8 cellular contexts compared by ENCODE assay signal in the genomic region with DNA sequence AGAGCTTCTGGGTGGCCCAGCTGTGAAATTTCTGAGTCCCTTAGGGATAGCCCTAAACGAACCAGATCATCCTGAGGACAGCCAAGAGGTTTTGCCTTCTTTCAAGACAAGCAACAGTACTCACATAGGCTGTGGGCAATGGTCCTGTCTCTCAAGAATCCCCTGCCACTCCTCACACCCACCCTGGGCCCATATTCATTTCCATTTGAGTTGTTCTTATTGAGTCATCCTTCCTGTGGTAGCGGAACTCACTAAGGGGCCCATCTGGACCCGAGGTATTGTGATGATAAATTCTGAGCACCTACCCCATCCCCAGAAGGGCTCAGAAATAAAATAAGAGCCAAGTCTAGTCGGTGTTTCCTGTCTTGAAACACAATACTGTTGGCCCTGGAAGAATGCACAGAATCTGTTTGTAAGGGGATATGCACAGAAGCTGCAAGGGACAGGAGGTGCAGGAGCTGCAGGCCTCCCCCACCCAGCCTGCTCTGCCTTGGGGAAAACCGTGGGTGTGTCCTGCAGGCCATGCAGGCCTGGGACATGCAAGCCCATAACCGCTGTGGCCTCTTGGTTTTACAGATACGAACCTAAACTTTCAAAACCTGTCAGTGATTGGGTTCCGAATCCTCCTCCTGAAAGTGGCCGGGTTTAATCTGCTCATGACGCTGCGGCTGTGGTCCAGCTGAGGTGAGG. TPM values are rescaled to one million over a fixed set of nuclear protein-coding genes. Genes with fewer than 3 reads are reported as not detected.
DNase-seq lines count a peak whose midpoint lies in the region; ATAC-seq and TF ChIP-seq lines count a peak whose summit lies in the region.

No MANE protein-coding gene starts in this region.

- H3K27me3 ChIP-seq in A673 (replicated peaks; ENCODE audit: insufficient read depth, low read depth, low read length, poor library complexity) (no peaks in the 10 kb centered on the region), thyroid gland (no peaks in the 10 kb centered on the region), mammary epithelial cell (ENCODE audit: insufficient read depth, low read length) (no peaks in the 10 kb centered on the region)

- BruUV-seq in A673 (replicated peaks; lab: Mats Ljungman, UMichigan) (no TSS peak), mammary epithelial cell (replicated peaks; lab: Mats Ljungman, UMichigan) (no TSS peak)

- no peaks in the 10 kb centered on the region for H3K9me3 Mint-ChIP-seq in activated CD8-positive, alpha-beta T cell treated with anti-CD3 and anti-CD28 coated beads, Interleukin-2, amount 10 ng/mL, durations not matched to agents 7 days and 5 days (ENCODE audit: insufficient read depth)
- no peaks in the 10 kb centered on the region for H3K9me3 Mint-ChIP-seq in memory B cell

- H3K9me3 ChIP-seq in A673 (ENCODE audit: low read depth, low read length, poor library complexity, severe bottlenecking) (no peaks in the 10 kb centered on the region), thyroid gland (no peaks in the 10 kb centered on the region), mammary epithelial cell (replicated peaks; ENCODE audit: insufficient read depth, low read length) (no peaks in the 10 kb centered on the region)

- dilution Hi-C loops in mammary epithelial cell (cut with HindIII; ENCODE audit: low sequenced_read_pairs), result no loop called here

- TF ChIP-seq CTCF in A673 (conservative IDR thresholded peaks at IDR 0.05; ENCODE audit: low read depth, low read length), result no peak
- TF ChIP-seq CTCF in thyroid gland (IDR thresholded peaks at IDR 0.05), result no peak
- TF ChIP-seq CTCF in mammary epithelial cell (conservative IDR thresholded peaks at IDR 0.05 in 1 of 2, IDR thresholded peaks at IDR 0.05 in 1 of 2; ENCODE audit: extremely low read depth in 1 of 2, insufficient read depth in 1 of 2, low read depth in 1 of 2, low read length in 2 of 2), result no peak

- peak overlapping the region; percentile 76 for H3K4me3 Mint-ChIP-seq in activated CD8-positive, alpha-beta T cell treated with anti-CD3 and anti-CD28 coated beads, Interleukin-2, amount 10 ng/mL, durations not matched to agents 7 days and 5 days
- peak overlapping the region; percentile 49 for H3K4me3 Mint-ChIP-seq in memory B cell

- H3K4me3 ChIP-seq in A673 (ENCODE audit: low read depth, low read length, poor library complexity, severe bottlenecking) (no peak overlapping the region), thyroid gland (replicated peaks in 1 of 3) (no peak overlapping the region), mammary epithelial cell (replicated peaks in 1 of 3; ENCODE audit: insufficient read depth in 1 of 3, low read depth in 2 of 3, low read length in 3 of 3) (no peak overlapping the region)

- no peaks in the 10 kb centered on the region for H3K79me2 ChIP-seq in mammary epithelial cell (ENCODE audit: insufficient read depth, low read length)

- H3K4me1 Mint-ChIP-seq in activated CD8-positive, alpha-beta T cell treated with anti-CD3 and anti-CD28 coated beads, Interleukin-2, amount 10 ng/mL, durations not matched to agents 7 days and 5 days (ENCODE audit: low read depth), result peaks cover 95% of the 10 kb centered on the region
- H3K4me1 Mint-ChIP-seq in memory B cell, result peaks cover 55% of the 10 kb centered on the region

- H3K9ac ChIP-seq in mammary epithelial cell (ENCODE audit: insufficient read depth, low read length), result no peak overlapping the region

- H3K36me3 ChIP-seq in A673 (ENCODE audit: insufficient read depth, low read length, poor library complexity, severe bottlenecking) (no peaks in the 10 kb centered on the region), thyroid gland (no peaks in the 10 kb centered on the region), mammary epithelial cell (ENCODE audit: insufficient read depth, low read length) (no peaks in the 10 kb centered on the region)

- WGBS in thyroid gland, 2 donors, result 72 to 77% methylated on average over 11 of the region's 11 CpGs
- WGBS in mammary epithelial cell (ENCODE audit: low coverage, missing lambda C conversion rate), result 58% methylated on average over 10 of the region's 11 CpGs

- intact Hi-C loops in A673 (cut with micrococcal nuclease; ENCODE audit: unreplicated experiment), result loop anchor here (2.0 to 10.0 kb wide), 4 partner anchors 43 to 505 kb away; a partner anchor contains a TSS
- intact Hi-C loops in thyroid gland (cut with DNase I), result no loop called here
- intact Hi-C loops in mammary epithelial cell (cut with micrococcal nuclease), result no loop called here

- no peak for TF ChIP-seq POLR2A in thyroid gland (IDR thresholded peaks at IDR 0.05)

- no peaks in the 10 kb centered on the region for H3K27me3 Mint-ChIP-seq in activated CD8-positive, alpha-beta T cell treated with anti-CD3 and anti-CD28 coated beads, Interleukin-2, amount 10 ng/mL, durations not matched to agents 7 days and 5 days (ENCODE audit: low read depth)
- no peaks in the 10 kb centered on the region for H3K27me3 Mint-ChIP-seq in memory B cell

- in situ Hi-C loops in mammary epithelial cell (cut with MboI; ENCODE audit: low sequenced_read_pairs in 2 of 2), result loop anchor here (10.0 to 25.0 kb wide), 4 partner anchors 155 to 312 kb away; a partner anchor contains a TSS

- H3K36me3 Mint-ChIP-seq in activated CD8-positive, alpha-beta T cell treated with anti-CD3 and anti-CD28 coated beads, Interleukin-2, amount 10 ng/mL, durations not matched to agents 7 days and 5 days (ENCODE audit: low read depth), result peaks cover 94% of the 10 kb centered on the region
- H3K36me3 Mint-ChIP-seq in memory B cell, result peaks cover 12% of the 10 kb centered on the region

- H3K4me2 ChIP-seq in mammary epithelial cell (ENCODE audit: insufficient read depth, low read depth, low read length), result no peak overlapping the region

- peak; percentile 97 for DNase-seq in A673 (ENCODE audit: low spot score)
- DNase-seq in activated CD8-positive, alpha-beta T cell treated with anti-CD3 and anti-CD28 coated beads, Interleukin-2, amount 10 ng/mL, durations not matched to agents 7 days and 5 days, result peak; percentile 80
- no peak for DNase-seq in memory B cell (ENCODE audit: low spot score in 2 of 2)
- no peak for DNase-seq in thyroid gland
- no peak for DNase-seq in amniotic stem cell (lab: John Stamatoyannopoulos, UW)
- no peak for DNase-seq in mammary epithelial cell

- H3K27ac Mint-ChIP-seq in activated CD8-positive, alpha-beta T cell treated with anti-CD3 and anti-CD28 coated beads, Interleukin-2, amount 10 ng/mL, durations not matched to agents 7 days and 5 days, result peak overlapping the region; percentile 98
- peak overlapping the region; percentile 71 for H3K27ac Mint-ChIP-seq in memory B cell

- H3K4me1 ChIP-seq in A673 (ENCODE audit: insufficient read depth, low read length, poor library complexity, severe bottlenecking), result peaks cover 85% of the 10 kb centered on the region
- peaks cover 0 to 5% of the 10 kb centered on the region in 2 donors for H3K4me1 ChIP-seq in thyroid gland
- peaks cover under 1% of the 10 kb centered on the region for H3K4me1 ChIP-seq in mammary epithelial cell (ENCODE audit: insufficient read depth, low read length)

- no peaks in the 10 kb centered on the region for H4K20me1 ChIP-seq in mammary epithelial cell (ENCODE audit: insufficient read depth, low read length)

- CTCF ChIA-PET in A673 (lab: Charles Lee) (interaction anchor here (0.5 to 1.8 kb wide), 3 partner anchors 20 to 161 kb away, joined by 3 to 5 read pairs (median 4); no protein-coding TSS in a partner anchor), mammary epithelial cell (lab: Charles Lee; ENCODE audit: low non-redundant PET) (no interaction called here)
- CTCF ChIA-PET in activated CD8-positive, alpha-beta T cell treated with anti-CD3 and anti-CD28 coated beads, Interleukin-2, amount 10 ng/mL, durations not matched to agents 7 days and 5 days (lab: Charles Lee), result interaction anchor here (1.1 to 13.0 kb wide), 14 partner anchors 8 to 816 kb away, joined by 3 to 523 read pairs (median 6); no protein-coding TSS in a partner anchor

- H2AFZ ChIP-seq in mammary epithelial cell (ENCODE audit: low read depth, low read length), result no peak overlapping the region

- H3K27ac ChIP-seq in A673 (ENCODE audit: low read depth, low read length, poor library complexity, severe bottlenecking) (peak overlapping the region; percentile 86), thyroid gland (no peak overlapping the region), mammary epithelial cell (ENCODE audit: insufficient read depth, low read depth, low read length) (no peak overlapping the region)

- POLR2A ChIA-PET in A673 (lab: Charles Lee; ENCODE audit: low non-redundant PET), result no interaction called here
- POLR2A ChIA-PET in activated CD8-positive, alpha-beta T cell treated with anti-CD3 and anti-CD28 coated beads, Interleukin-2, amount 10 ng/mL, durations not matched to agents 7 days and 5 days (lab: Charles Lee), result interaction anchor here (0.9 to 13.3 kb wide), 13 partner anchors 10 to 697 kb away, joined by 3 to 541 read pairs (median 6); a partner anchor contains a TSS

- peak; percentile 55 for ATAC-seq in GM19438 (IDR thresholded peaks at IDR 0.05; ENCODE audit: low read depth, unreplicated experiment)
- peak; percentile 44 for ATAC-seq in HG03565 (IDR thresholded peaks at IDR 0.05; ENCODE audit: unreplicated experiment)
- peak; percentile 45 for ATAC-seq in activated CD8-positive, alpha-beta T cell treated with anti-CD3 and anti-CD28 coated beads, Interleukin-2, amount 10 ng/mL, durations not matched to agents 7 days and 5 days
- ATAC-seq in memory B cell (ENCODE audit: low read depth), result peak; percentile 69

RNA-seq across cellular contexts. Expression of a gene that starts 38.9 kb away (rescaled TPM):
- total RNA-seq in A673 (2021) (224 and 261 TPM in 2 replicates), thyroid gland (100 to 1,000 TPM; 235 to 430 (median 335) TPM), mammary epithelial cell (100 to 1,000 TPM; 154 to 169 TPM)
- 100 to 1,000 TPM; 130 to 147 TPM for total RNA-seq in activated CD8-positive, alpha-beta T cell treated with anti-CD3 and anti-CD28 coated beads, Interleukin-2, amount 10 ng/mL, durations not matched to agents 7 days and 5 days
- polyA plus RNA-seq in mammary epithelial cell, result 324 TPM
- polyA minus RNA-seq in mammary epithelial cell, result 197 TPM

RNA-seq across cellular contexts. Expression of a gene that starts 48.0 kb away (rescaled TPM):
- 36.6 and 40.7 TPM in 2 replicates for total RNA-seq in A673 (2021)
- total RNA-seq in activated CD8-positive, alpha-beta T cell treated with anti-CD3 and anti-CD28 coated beads, Interleukin-2, amount 10 ng/mL, durations not matched to agents 7 days and 5 days, result 1 to 10 TPM; 8.0 to 8.5 TPM
- total RNA-seq in thyroid gland, result 10 to 100 TPM; 31.5 to 66.4 (median 53.7) TPM
- 10 to 100 TPM; 16.7 to 20.5 TPM for total RNA-seq in mammary epithelial cell
- 12.0 TPM for polyA plus RNA-seq in mammary epithelial cell
- 16.5 TPM for polyA minus RNA-seq in mammary epithelial cell

Comparison
In these comparisons a context has a peak if more than half of its experiments do, and no peak if none do; other contexts are left out.
1. DNase-seq: peak in A673 (single experiment) and activated CD8-positive, alpha-beta T cell treated with anti-CD3 and anti-CD28 coated beads, Interleukin-2, amount 10 ng/mL, durations not matched to agents 7 days and 5 days (single experiment); none in memory B cell (0 of 2), thyroid gland (0 of 2), amniotic stem cell (single experiment) and mammary epithelial cell (single experiment).
2. Peak in every context shown above with its lines, with median percentiles within 50 percentile points of each other: ATAC-seq.